ENCODE assay signal across 12 cellular contexts in genomic region chr15:58241872-58242271, GRCh38.
DNase-seq lines count a peak whose midpoint lies in the region; FAIRE-seq and TF ChIP-seq lines count a peak whose summit lies in the region.
"Had no signal": no experiment of that assay in that cellular context is flagged by ENCODE, and none has a peak within 500 bp of the region (broad histone marks: within the 10 kb centered on the region; RNA-seq: fewer than 3 reads in every experiment).

No MANE protein-coding gene starts in this region.

- TF ChIP-seq POLR2A in breast epithelium (IDR thresholded peaks at IDR 0.05): no peak

- H3K27ac ChIP-seq in breast epithelium (no peak overlapping the region), mesenchymal stem cell (ENCODE audit: low read length, poor library complexity, severe bottlenecking) (no peak overlapping the region)

- no peak overlapping the region for H2AFZ ChIP-seq in mesenchymal stem cell (ENCODE audit: low read depth, low read length)

- H3K27me3 Mint-ChIP-seq in CD14-positive monocyte (ENCODE audit: low read depth in 3 of 3): peaks cover 4 to 8% (median 5%) of the 10 kb centered on the region in 3 donors

- no peak overlapping the region for H3K27ac Mint-ChIP-seq in CD14-positive monocyte

- FAIRE-seq in urothelium cell line (lab: Jason Lieb, UNC): peak; percentile 71

- H3K9me3 ChIP-seq in breast epithelium (no peaks in the 10 kb centered on the region), mesenchymal stem cell (ENCODE audit: control insufficient read depth, low read length) (no peaks in the 10 kb centered on the region)

- H2BK5ac ChIP-seq in mesenchymal stem cell (ENCODE audit: low read depth, low read length, poor library complexity, severe bottlenecking): no peak overlapping the region

- no peak overlapping the region for H3K18ac ChIP-seq in mesenchymal stem cell (ENCODE audit: low read depth in 1 of 2, low read length in 2 of 2)

- H3K9ac ChIP-seq in mesenchymal stem cell (ENCODE audit: low read length): no peak overlapping the region

- no peak overlapping the region for H2AK5ac ChIP-seq in mesenchymal stem cell (ENCODE audit: low read length, severe bottlenecking)

- no peak overlapping the region for H4K91ac ChIP-seq in mesenchymal stem cell (ENCODE audit: low read length)

- H3K79me1 ChIP-seq in mesenchymal stem cell (replicated peaks; ENCODE audit: low read length, poor library complexity, severe bottlenecking): no peaks in the 10 kb centered on the region

- H2BK120ac ChIP-seq in mesenchymal stem cell (ENCODE audit: low read depth, low read length): no peak overlapping the region

- H3K4me1 Mint-ChIP-seq in CD14-positive monocyte: peaks cover 39% of the 10 kb centered on the region

- H3K9me3 Mint-ChIP-seq in CD14-positive monocyte: no peaks in the 10 kb centered on the region

- H2BK12ac ChIP-seq in mesenchymal stem cell (ENCODE audit: low read length in 2 of 2): no peak overlapping the region

- no peak overlapping the region for H3K4me2 ChIP-seq in mesenchymal stem cell (ENCODE audit: low read length, poor library complexity, severe bottlenecking)

- intact Hi-C loops in breast epithelium (cut with DNase I; ENCODE audit: low total_unique reads): no loop called here
- intact Hi-C loops in CD14-positive monocyte (cut with micrococcal nuclease): loop anchor here in 1 of 2 donors (10.0 kb wide), 2 partner anchors 283 to 533 kb away; partner anchors contain the start of gene MINDY2

- H3K4me3 ChIP-seq in breast epithelium (no peak overlapping the region), fibroblast of the aortic adventitia (ENCODE audit: low read depth, low read length) (no peak overlapping the region), mesenchymal stem cell (ENCODE audit: insufficient read depth in 1 of 2, low read depth in 1 of 2, low read length in 2 of 2) (no peak overlapping the region)

- H3K27me3 ChIP-seq in breast epithelium: no peaks in the 10 kb centered on the region
- H3K27me3 ChIP-seq in mesenchymal stem cell (ENCODE audit: control insufficient read depth in 1 of 2, insufficient read depth in 1 of 2, low read length in 2 of 2): peaks cover 0 to 2% of the 10 kb centered on the region in 2 experiments

- TF ChIP-seq CTCF in breast epithelium (IDR thresholded peaks at IDR 0.05) (no peak), fibroblast of the aortic adventitia (IDR thresholded peaks at IDR 0.05; ENCODE audit: insufficient read depth, low read length) (peak; percentile 14), CD14-positive monocyte (IDR thresholded peaks at IDR 0.05) (no peak)

- H3K36me3 Mint-ChIP-seq in CD14-positive monocyte: no peaks in the 10 kb centered on the region

- no peak overlapping the region for H2BK15ac ChIP-seq in mesenchymal stem cell (ENCODE audit: low read depth, poor library complexity, severe bottlenecking)

- no peak overlapping the region for H4K8ac ChIP-seq in mesenchymal stem cell (ENCODE audit: low read length)

- in situ Hi-C loops in T47D (cut with HindIII; ENCODE audit: low pct_unique_long_range_greater_than_20kb, low sequenced_read_pairs): no loop called here

- H3K4ac ChIP-seq in mesenchymal stem cell (ENCODE audit: low read depth in 1 of 2, low read length in 2 of 2): no peak overlapping the region

- H3K23ac ChIP-seq in mesenchymal stem cell (ENCODE audit: low read length in 2 of 2): no peak overlapping the region

- 78% methylated on average over 7 of the region's 7 CpGs for WGBS in mesenchymal stem cell

- H3K4me1 ChIP-seq in breast epithelium (no peaks in the 10 kb centered on the region), mesenchymal stem cell (ENCODE audit: control insufficient read depth, insufficient read depth, low read depth, low read length) (peaks cover 2% of the 10 kb centered on the region)

- H3K36me3 ChIP-seq in breast epithelium (no peaks in the 10 kb centered on the region), mesenchymal stem cell (ENCODE audit: control insufficient read depth in 1 of 2, insufficient read depth in 2 of 2, low read depth in 1 of 2, low read length in 2 of 2) (no peaks in the 10 kb centered on the region)

- H3K14ac ChIP-seq in mesenchymal stem cell (ENCODE audit: low read length in 2 of 2): no peak overlapping the region

- DNase-seq in T47D (ENCODE audit: low read depth in 1 of 2, low spot score in 1 of 2) (peak; percentile 28 to 70), breast epithelium (ENCODE audit: low spot score in 2 of 2) (no peak), NCI-H510A (lab: John Stamatoyannopoulos, UW) (peak; percentile 29), fibroblast of the aortic adventitia (ENCODE audit: low read depth) (no peak), urothelium cell line (ENCODE audit: low spot score) (no peak), CD14-positive monocyte (ENCODE audit: low spot score) (no peak), SKM-1 treated with dmso at 0.1 percent for 144 hours (lab: John Stamatoyannopoulos, UW; ENCODE audit: unreplicated experiment) (no peak), mesenchymal stem cell (no peak)
- DNase-seq: activated CD4-positive, alpha-beta T cell treated with anti-CD3 and anti-CD28 coated beads, Interleukin-2, amount 50 U/mL, for 4 hours; activated effector memory CD4-positive, alpha-beta T cell treated with anti-CD3 and anti-CD28 coated beads, Interleukin-2, amount 50 U/mL, for 16 hours; occipital lobe; stimulated activated CD8-positive, alpha-beta memory T cell treated with anti-CD3 and anti-CD28 coated beads, Interleukin-4, amount 100 ng/mL, for 48 hours had no signal

- no peak overlapping the region for H3K4me3 Mint-ChIP-seq in CD14-positive monocyte

Comparison
In these comparisons a context has a peak if more than half of its experiments do, and no peak if none do; other contexts are left out.
1. DNase-seq: peak in T47D (2 of 2) and NCI-H510A (single experiment); none in breast epithelium (0 of 2), fibroblast of the aortic adventitia (single experiment), urothelium cell line (single experiment), CD14-positive monocyte (single experiment), SKM-1 treated with dmso at 0.1 percent for 144 hours (single experiment) and mesenchymal stem cell (single experiment).